ENCODE assay signal across 29 cellular contexts in the genomic region with DNA sequence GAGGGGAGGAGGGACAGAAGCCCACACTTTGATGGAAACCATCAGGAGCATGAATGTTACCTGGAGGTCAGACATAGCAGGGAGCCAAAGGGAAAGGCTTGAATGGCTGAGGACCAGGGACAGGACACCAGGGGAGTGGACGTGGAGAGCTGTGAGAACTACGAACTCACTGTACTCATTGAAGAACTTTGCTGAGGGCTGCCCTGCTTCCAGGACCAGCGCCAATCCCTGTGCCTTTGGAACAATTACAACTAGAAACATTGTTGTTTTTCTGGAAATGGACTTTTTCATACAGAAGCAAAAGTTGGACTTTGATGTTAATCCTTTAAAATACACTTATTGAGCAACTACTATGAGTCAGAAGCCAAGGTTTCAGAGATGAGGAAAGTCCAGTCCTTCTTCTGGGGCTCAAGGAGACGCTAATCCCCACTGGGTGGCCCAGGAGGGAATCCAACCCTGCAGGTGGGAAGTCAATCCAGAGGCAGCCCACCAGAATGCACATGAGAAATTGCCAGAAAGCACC. TPM values are rescaled to one million over a fixed set of nuclear protein-coding genes. Genes with fewer than 3 reads are reported as not detected.
A peak's percentile ranks its signal among the peaks of the same experiment; 100 is the strongest.
DNase-seq lines count a peak whose midpoint lies in the region; ATAC-seq and TF ChIP-seq lines count a peak whose summit lies in the region.
"Had no signal": no experiment of that assay in that cellular context is flagged by ENCODE, and none has a peak within 500 bp of the region (broad histone marks: within the 10 kb centered on the region; RNA-seq: fewer than 3 reads in every experiment).

No MANE protein-coding gene starts in this region.

- no peaks in the 10 kb centered on the region for H3K9me3 ChIP-seq in sigmoid colon
- H3K9me3 ChIP-seq: BLaER1, gastrocnemius medialis, stomach had no signal

- TF ChIP-seq POLR2A in sigmoid colon (IDR thresholded peaks at IDR 0.05), result no peak

- peak overlapping the region; percentile 72 to 87 (median 79) for H3K27ac ChIP-seq in sigmoid colon
- H3K27ac ChIP-seq: BLaER1, brain microvascular endothelial cell, epithelial cell of prostate, gastrocnemius medialis, hepatocyte, KMS-11, skin epidermis had no signal

- TF ChIP-seq EP300 in sigmoid colon (IDR thresholded peaks at IDR 0.05), result no peak

- H3K4me1 ChIP-seq in sigmoid colon, result peaks cover 0 to 79% (median 65%) of the 10 kb centered on the region in 4 donors

- 68 to 86% methylated on average over 4 of the region's 4 CpGs for WGBS in sigmoid colon, 2 donors

- DNase-seq in AG20443 (ENCODE audit: low spot score), result peak; percentile 49
- peak; percentile 34 for DNase-seq in LHCN-M2 (ENCODE audit: low read depth)
- DNase-seq in fibroblast of gingiva (ENCODE audit: low read depth), result peak; percentile 38
- no peak for DNase-seq in sigmoid colon
- DNase-seq in activated naive CD4-positive, alpha-beta T cell treated with anti-CD3 and anti-CD28 coated beads, Interleukin-2, amount 50 U/mL, for 16 hours, result no peak
- DNase-seq in OCI-M2 (lab: John Stamatoyannopoulos, UW; ENCODE audit: unreplicated experiment), result no peak
- DNase-seq in NCI-H1436 treated with DMSO at 0.1 percent for 48 hours (lab: John Stamatoyannopoulos, UW), result no peak
- DNase-seq: activated CD4-positive, alpha-beta T cell treated with anti-CD3 and anti-CD28 coated beads, Interleukin-2, amount 10 ng/mL, durations not matched to agents 7 days and 5 days; activated gamma-delta T cell treated with Interleukin-2 at 50 U/mL for 16 hours; activated T-cell treated with anti-CD3 and anti-CD28 coated beads, Interleukin-2, amount 50 U/mL, for 24 hours; brain microvascular endothelial cell; DMS53; gastrocnemius medialis; GF-D8; mesendoderm; NCI-H1694; NCI-H2171 treated with DMSO at 0.1 percent for 48 hours; NCI-H510A treated with DMSO at 0.1 percent for 48 hours; SHP77 treated with DMSO at 0.1 percent for 48 hours; stomach; T1000 had no signal

- peaks cover 0 to 7% (median 0%) of the 10 kb centered on the region in 4 donors for H3K36me3 ChIP-seq in sigmoid colon
- H3K36me3 ChIP-seq: BLaER1, brain microvascular endothelial cell, gastrocnemius medialis, stomach had no signal

- H3K27me3 ChIP-seq in sigmoid colon, result no peaks in the 10 kb centered on the region
- H3K27me3 ChIP-seq: BLaER1, gastrocnemius medialis, hepatocyte had no signal

- TF ChIP-seq CTCF in sigmoid colon (IDR thresholded peaks at IDR 0.05), result no peak

- H3K4me3 ChIP-seq in sigmoid colon, result no peak overlapping the region
- H3K4me3 ChIP-seq: BLaER1, gastrocnemius medialis, hepatocyte, skin epidermis, stomach had no signal

- intact Hi-C loops in sigmoid colon (cut with DNase I), result no loop called here

- ATAC-seq in GM19023 (IDR thresholded peaks at IDR 0.05; ENCODE audit: unreplicated experiment), result no peak
- ATAC-seq: gastrocnemius medialis, Panc1 had no signal

RNA-seq across cellular contexts. Expression of gene TSPAN2, which starts 12.9 kb away (rescaled TPM):
- total RNA-seq in LHCN-M2 (2014; rRNA removed) (0.11 and 0.90 TPM in 2 replicates), sigmoid colon (100 to 1,000 TPM in 2 of 4 donors, 10 to 100 TPM in 2; 61.5 to 122 (median 94.7) TPM)
- 1.0 TPM for polyA plus RNA-seq in LHCN-M2 (2012)
- polyA plus RNA-seq in sigmoid colon, result 1 to 10 TPM in 2 of 3 donors, under 1 TPM in 1; 0.46 to 5.5 (median 1.8) TPM

RNA-seq across cellular contexts. Expression of gene TSHB, which starts 46.8 kb away (rescaled TPM):
- total RNA-seq in LHCN-M2 (2014; rRNA removed) (not detected in 2 replicates), sigmoid colon (not detected)
- polyA plus RNA-seq in LHCN-M2 (2012), result not detected
- not detected for polyA plus RNA-seq in sigmoid colon
- total RNA-seq: activated CD4-positive, alpha-beta T cell treated with anti-CD3 and anti-CD28 coated beads, Interleukin-2, amount 10 ng/mL, durations not matched to agents 7 days and 5 days; gastrocnemius medialis; hepatocyte; stomach had no signal
- polyA plus RNA-seq: adipose tissue, stomach had no signal

Comparison
In these comparisons a context has a peak if more than half of its experiments do, and no peak if none do; other contexts are left out.
1. DNase-seq: peak in AG20443 (single experiment), LHCN-M2 (single experiment) and fibroblast of gingiva (single experiment); none in sigmoid colon (single experiment), activated naive CD4-positive, alpha-beta T cell treated with anti-CD3 and anti-CD28 coated beads, Interleukin-2, amount 50 U/mL, for 16 hours (single experiment), OCI-M2 (single experiment) and NCI-H1436 treated with DMSO at 0.1 percent for 48 hours (single experiment).
2. RNA of gene TSPAN2, which starts 12.9 kb away (total RNA-seq): 61.5 to 122 TPM in sigmoid colon; 0.11 to 0.90 TPM in LHCN-M2; every median in the first group is over 10 times any median in the second.